In genomic region chr17:41835214-41835799, GRCh38 we compare ENCODE assay signal across 8 cellular contexts. TPM values are rescaled to one million over a fixed set of nuclear protein-coding genes. Genes with fewer than 3 reads are reported as not detected.
DNase-seq lines count a peak whose midpoint lies in the region; ATAC-seq and TF ChIP-seq lines count a peak whose summit lies in the region.

No MANE protein-coding gene starts in this region.

- peak overlapping the region; percentile 82 for H3K9ac ChIP-seq in GM23248
- H3K9ac ChIP-seq in trophoblast cell (ENCODE audit: low read length): no peak overlapping the region

- H3K9me2 ChIP-seq in GM23248 (ENCODE audit: insufficient read depth): no peaks in the 10 kb centered on the region

- no peaks in the 10 kb centered on the region for H3F3A ChIP-seq in GM23248 (ENCODE audit: insufficient read depth)

- peak overlapping the region; percentile 83 for H2BK120ac ChIP-seq in trophoblast cell (ENCODE audit: insufficient read depth, low read length, poor library complexity)

- no peaks in the 10 kb centered on the region; the same call in 1 of the 2 replicates for H3K36me3 ChIP-seq in GM23248 (ENCODE audit: low read depth)
- H3K36me3 ChIP-seq in trophoblast cell (ENCODE audit: control insufficient read depth in 1 of 2, insufficient read depth in 2 of 2, low read length in 2 of 2): peaks cover 6 to 11% of the 10 kb centered on the region in 2 experiments

- H3K4me1 ChIP-seq in GM23248 (ENCODE audit: insufficient read depth): 0 out of 2 replicates have a peak, but pooled peaks cover 5% of the 10 kb centered on the region
- H3K4me1 ChIP-seq in trophoblast cell (ENCODE audit: control insufficient read depth in 1 of 2, insufficient read depth in 2 of 2, low read length in 2 of 2): peaks cover 4 to 5% of the 10 kb centered on the region in 2 experiments

- H3K4me2 ChIP-seq in GM23248 (ENCODE audit: unreplicated experiment) (peak overlapping the region; percentile 82), trophoblast cell (ENCODE audit: low read length) (peak overlapping the region; percentile 91)

- H3K27ac ChIP-seq in GM23248: no peak overlapping the region
- no peak overlapping the region for H3K27ac ChIP-seq in trophoblast cell (ENCODE audit: low read depth, low read length)

- peaks cover 16% of the 10 kb centered on the region for H3K79me2 ChIP-seq in GM23248 (ENCODE audit: insufficient read depth)
- peaks cover 4% of the 10 kb centered on the region for H3K79me2 ChIP-seq in trophoblast cell (ENCODE audit: control insufficient read depth, insufficient read depth, low read length, poor library complexity)

- H3K9me3 ChIP-seq in GM23248 (ENCODE audit: low read depth) (no peaks in the 10 kb centered on the region), trophoblast cell (ENCODE audit: insufficient read depth, low read depth, low read length) (peaks cover 2% of the 10 kb centered on the region)

- peak overlapping the region; percentile 94 for H3K14ac ChIP-seq in trophoblast cell (ENCODE audit: low read length)

- peak overlapping the region; percentile 7 for H2AK5ac ChIP-seq in trophoblast cell (ENCODE audit: low read length)

- ATAC-seq in HG03565 (IDR thresholded peaks at IDR 0.05; ENCODE audit: unreplicated experiment): no peak

- peak overlapping the region; percentile 91 for H4K12ac ChIP-seq in trophoblast cell (ENCODE audit: low read depth, low read length)

- H3K27me3 ChIP-seq in GM23248 (replicated peaks; ENCODE audit: insufficient read depth): no peaks in the 10 kb centered on the region
- H3K27me3 ChIP-seq in trophoblast cell (ENCODE audit: insufficient read depth, low read length): no peaks in the 10 kb centered on the region

- peak overlapping the region; percentile 91 for H3K18ac ChIP-seq in trophoblast cell (ENCODE audit: low read length)

- H3K79me1 ChIP-seq in trophoblast cell (ENCODE audit: low read length): peaks cover 5% of the 10 kb centered on the region

- peak overlapping the region; percentile 80 for H3K4me3 ChIP-seq in GM23248
- peak overlapping the region; percentile 78 for H3K4me3 ChIP-seq in fibroblast of villous mesenchyme (ENCODE audit: low read depth, low read length)
- H3K4me3 ChIP-seq in trophoblast cell (ENCODE audit: low read depth, low read length): peak overlapping the region; percentile 83

- 15 to 19% methylated on average over 13 of the region's 13 CpGs for WGBS in GM23248 (ENCODE audit: low coverage in 1 of 2, low lambda C conversion rate in 2 of 2, missing lambda C conversion rate in 2 of 2), 2 experiments
- no CpG with 5 or more reads among the region's 13 CpGs for WGBS in trophoblast cell (ENCODE audit: extremely low coverage, insufficient coverage, insufficient read length)

- no peak overlapping the region for H3K23ac ChIP-seq in trophoblast cell (ENCODE audit: low read length)

- DNase-seq in CD1c-positive myeloid dendritic cell (ENCODE audit: extremely low spot score): peak; percentile 36
- peak; percentile 39 for DNase-seq in GM23248
- peak; percentile 17 for DNase-seq in SW480 (ENCODE audit: low spot score)
- DNase-seq in fibroblast of villous mesenchyme (ENCODE audit: low read depth): peak; percentile 17
- DNase-seq in trophoblast cell: no peak
- DNase-seq in T-helper 9 cell: no peak
- DNase-seq in stimulated activated CD4-positive, alpha-beta T cell treated with anti-CD3 and anti-CD28 coated beads, Interleukin-1b, Interleukin-23, amount 100 ng/mL, for 48 hours: no peak

- peak overlapping the region; percentile 93 for H2AFZ ChIP-seq in GM23248
- peak overlapping the region; percentile 41 for H2AFZ ChIP-seq in trophoblast cell (ENCODE audit: insufficient read depth, low read length, poor library complexity)

- in situ Hi-C loops in GM23248 (cut with MboI): no loop called here

- peak overlapping the region; percentile 75 for H4K8ac ChIP-seq in trophoblast cell (ENCODE audit: low read depth, low read length)

- TF ChIP-seq CTCF in fibroblast of villous mesenchyme (IDR thresholded peaks at IDR 0.05; ENCODE audit: insufficient read depth, low read depth, low read length): no peak

- H4K91ac ChIP-seq in trophoblast cell (ENCODE audit: low read depth, low read length): peak overlapping the region; percentile 50

- no peaks in the 10 kb centered on the region for H4K20me1 ChIP-seq in GM23248 (ENCODE audit: insufficient read depth)

- peak overlapping the region; percentile 18 for H3K4ac ChIP-seq in trophoblast cell (ENCODE audit: low read depth, low read length)

- no peak overlapping the region for H2BK12ac ChIP-seq in trophoblast cell (ENCODE audit: low read length)

- H2BK5ac ChIP-seq in trophoblast cell (ENCODE audit: low read depth, low read length, poor library complexity): no peak overlapping the region

RNA-seq across cellular contexts. Expression of gene NT5C3B, which starts 0.7 kb away (rescaled TPM):
- total RNA-seq in GM23248 (2014; rRNA removed; shearing (Covaris generic)): 61.7 and 69.8 TPM in 2 replicates
- polyA plus RNA-seq in GM23248 (2016; fragmentation: Nextera tagmentation; extraction: Ambion mirVana): 59.3 and 69.6 TPM in 2 replicates
- 58.7 and 60.6 TPM in 2 replicates for total RNA-seq in fibroblast of villous mesenchyme
- polyA plus RNA-seq in trophoblast cell (2013): 45.0 and 48.0 TPM in 2 replicates

RNA-seq across cellular contexts. Expression of gene KLHL10, which starts 2.3 kb away (rescaled TPM):
- total RNA-seq in GM23248 (2014; rRNA removed; shearing (Covaris generic)): 2.3 TPM in 1 of 2 replicates, not detected in the other
- 0.09 TPM in 2 replicates for polyA plus RNA-seq in GM23248 (2016; fragmentation: Nextera tagmentation; extraction: Ambion mirVana)
- under 0.01 TPM in 2 replicates for total RNA-seq in fibroblast of villous mesenchyme
- 0.03 and 0.05 TPM in 2 replicates for polyA plus RNA-seq in trophoblast cell (2013)

RNA-seq across cellular contexts. Expression of gene FKBP10, which starts 22.5 kb away (rescaled TPM):
- 750 and 759 TPM in 2 replicates for total RNA-seq in GM23248 (2014; rRNA removed; shearing (Covaris generic))
- polyA plus RNA-seq in GM23248 (2016; fragmentation: Nextera tagmentation; extraction: Ambion mirVana): 78.0 and 81.5 TPM in 2 replicates
- total RNA-seq in fibroblast of villous mesenchyme: 191 and 228 TPM in 2 replicates
- polyA plus RNA-seq in trophoblast cell (2013): 181 and 187 TPM in 2 replicates

RNA-seq across cellular contexts. Expression of gene P3H4, which starts 23.6 kb away (rescaled TPM):
- total RNA-seq in GM23248 (2014; rRNA removed; shearing (Covaris generic)): 116 and 161 TPM in 2 replicates
- polyA plus RNA-seq in GM23248 (2016; fragmentation: Nextera tagmentation; extraction: Ambion mirVana): 96.9 and 105 TPM in 2 replicates
- 88.1 and 92.4 TPM in 2 replicates for total RNA-seq in fibroblast of villous mesenchyme
- 27.5 and 27.8 TPM in 2 replicates for polyA plus RNA-seq in trophoblast cell (2013)

RNA-seq across cellular contexts. Expression of gene KLHL11, which starts 29.9 kb away (rescaled TPM):
- total RNA-seq in GM23248 (2014; rRNA removed; shearing (Covaris generic)): 27.7 and 28.5 TPM in 2 replicates
- polyA plus RNA-seq in GM23248 (2016; fragmentation: Nextera tagmentation; extraction: Ambion mirVana): 12.5 and 12.8 TPM in 2 replicates
- total RNA-seq in fibroblast of villous mesenchyme: 30.6 and 37.6 TPM in 2 replicates
- 5.1 and 5.2 TPM in 2 replicates for polyA plus RNA-seq in trophoblast cell (2013)

Comparison
In these comparisons a context has a peak if more than half of its experiments do, and no peak if none do; other contexts are left out.
1. DNase-seq: peak in CD1c-positive myeloid dendritic cell (single experiment), GM23248 (single experiment), SW480 (single experiment) and fibroblast of villous mesenchyme (single experiment); none in trophoblast cell (0 of 2), T-helper 9 cell (single experiment) and stimulated activated CD4-positive, alpha-beta T cell treated with anti-CD3 and anti-CD28 coated beads, Interleukin-1b, Interleukin-23, amount 100 ng/mL, for 48 hours (single experiment).
2. Peak in every context shown above with its lines, with median percentiles within 50 percentile points of each other: H3K4me3 ChIP-seq.